Comparison of ENCODE assay signal across 1 cellular context in the genomic region with DNA sequence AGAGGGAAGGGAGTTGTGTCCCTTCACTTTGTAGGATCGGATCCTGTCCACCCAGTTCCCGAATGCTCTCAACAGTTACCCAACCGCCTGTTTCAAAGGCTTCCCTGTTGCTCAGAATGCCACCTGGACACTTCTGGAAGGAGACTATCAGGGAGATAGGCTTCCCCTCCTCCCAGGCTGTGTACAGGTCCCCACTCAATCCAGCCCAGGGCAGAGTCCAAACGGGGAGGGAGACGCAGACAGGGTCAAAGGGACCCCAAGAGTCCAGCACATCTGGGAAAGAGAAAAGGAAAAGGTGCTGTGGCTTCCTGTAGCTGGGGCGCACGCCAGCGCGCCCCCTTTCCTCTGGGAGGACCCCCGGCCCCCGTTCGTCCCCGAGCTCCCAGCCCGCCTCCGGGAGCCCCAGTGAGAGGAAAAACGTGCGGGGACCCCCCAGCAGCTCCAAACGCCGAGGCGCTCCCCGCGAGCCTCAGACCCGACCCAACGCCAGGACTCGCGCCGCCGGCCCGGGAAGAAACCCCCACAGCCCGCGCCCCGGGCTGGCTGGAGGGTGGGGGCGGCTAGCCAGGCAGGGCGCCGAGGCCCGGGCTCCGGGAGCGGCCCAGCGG.
TF ChIP-seq lines count a peak whose summit lies in the region.

No MANE protein-coding gene starts in this region.

TF ChIP-seq in K562, 482 proteins besides CTCF, POLR2A, EP300 and RAD21 (continued from another document and continues in another):
- TF ChIP-seq ATF1 (CRISPR knock-in tag; IDR thresholded peaks at IDR 0.05) (no peak), ATF1 (tag; IDR thresholded peaks at IDR 0.05) (no peak), CEBPG (CRISPR knock-in tag; IDR thresholded peaks at IDR 0.05) (no peak), CEBPG (tag; conservative IDR thresholded peaks at IDR 0.05 in 1 of 2, IDR thresholded peaks at IDR 0.05 in 1 of 2) (no peak), TOE1 (IDR thresholded peaks at IDR 0.05; ENCODE audit: borderline replicate concordance) (0 out of 2 replicates have a peak, but pooled peaks have one; percentile 31), TOE1 (CRISPR knock-in tag; IDR thresholded peaks at IDR 0.05; ENCODE audit: borderline replicate concordance, low read depth) (no peak), ZNF217 (CRISPR knock-in tag; IDR thresholded peaks at IDR 0.05) (no peak), ELF1 (tag; IDR thresholded peaks at IDR 0.05) (no peak), MAZ (CRISPR knock-in tag; conservative IDR thresholded peaks at IDR 0.05 in 1 of 2, IDR thresholded peaks at IDR 0.05 in 1 of 2) (peak in 1 of 2 experiments; percentile 33; a peak in 1 of 4 replicates), POLR2AphosphoS5 (IDR thresholded peaks at IDR 0.05; ENCODE audit: control insufficient read depth, insufficient read depth, low read depth, low read length) (no peak), GABPB2 (CRISPR knock-in tag; conservative IDR thresholded peaks at IDR 0.05) (no peak), NFXL1 (CRISPR knock-in tag; IDR thresholded peaks at IDR 0.05) (no peak), BRD4 (IDR thresholded peaks at IDR 0.05) (peak; percentile 75; the same call in 1 of the 2 replicates), MXI1 (IDR thresholded peaks at IDR 0.05; ENCODE audit: low read depth, low read length) (no peak), TBL1XR1 (IDR thresholded peaks at IDR 0.05; ENCODE audit: low read length in 2 of 2) (no peak), DIDO1 (tag; IDR thresholded peaks at IDR 0.05; ENCODE audit: low read depth) (no peak), RBM14 (IDR thresholded peaks at IDR 0.05; ENCODE audit: borderline replicate concordance, insufficient read depth, low read depth, low read length) (0 out of 2 replicates have a peak, but pooled peaks have one; percentile 85), ZNF583 (CRISPR knock-in tag; IDR thresholded peaks at IDR 0.05) (no peak), SRSF9 (IDR thresholded peaks at IDR 0.05; ENCODE audit: borderline replicate concordance, low read depth, low read length) (no peak), ZNF764 (CRISPR knock-in tag; IDR thresholded peaks at IDR 0.05; ENCODE audit: low read depth) (no peak), CHD2 (IDR thresholded peaks at IDR 0.05; ENCODE audit: low read depth, low read length) (no peak; the same call in 1 of the 2 replicates), ZNF12 (CRISPR knock-in tag; IDR thresholded peaks at IDR 0.05) (no peak), TAL1 (IDR thresholded peaks at IDR 0.05) (no peak), ZKSCAN1 (IDR thresholded peaks at IDR 0.05; ENCODE audit: low read depth, low read length) (no peak), FIP1L1 (IDR thresholded peaks at IDR 0.05; ENCODE audit: low read depth, low read length, poor library complexity, severe bottlenecking) (no peak), PTTG1 (tag; IDR thresholded peaks at IDR 0.05; ENCODE audit: low read depth) (no peak), BRCA1 (IDR thresholded peaks at IDR 0.05) (no peak), BRCA1 (CRISPR knock-in tag; IDR thresholded peaks at IDR 0.05) (no peak), NFIX (CRISPR knock-in tag; IDR thresholded peaks at IDR 0.05; ENCODE audit: low read depth) (no peak), SAP30 (IDR thresholded peaks at IDR 0.05; ENCODE audit: borderline replicate concordance, insufficient read depth, low read depth, low read length, poor library complexity, severe bottlenecking) (peak; percentile 75), TBP (optimal IDR thresholded peaks at IDR 0.05; ENCODE audit: low read depth, low read length) (peak; percentile 10), FOS (IDR thresholded peaks at IDR 0.05; ENCODE audit: extremely low read depth, insufficient read length) (no peak), ETV5 (CRISPR knock-in tag; IDR thresholded peaks at IDR 0.05; ENCODE audit: low read depth) (0 out of 2 replicates have a peak, but pooled peaks have one; percentile 9), CEBPB (tag; IDR thresholded peaks at IDR 0.05) (no peak), KAT7 (CRISPR knock-in tag; IDR thresholded peaks at IDR 0.05; ENCODE audit: borderline replicate concordance) (no peak), ZNF232 (CRISPR knock-in tag; IDR thresholded peaks at IDR 0.05) (no peak), KDM2B (CRISPR knock-in tag; IDR thresholded peaks at IDR 0.05) (no peak), PHF21A (IDR thresholded peaks at IDR 0.05; ENCODE audit: borderline replicate concordance, low read depth) (no peak), MAFK (IDR thresholded peaks at IDR 0.05; ENCODE audit: low read length) (no peak), U2AF1 (optimal IDR thresholded peaks at IDR 0.05; ENCODE audit: low read depth, low read length) (no peak), EP400 (IDR thresholded peaks at IDR 0.05) (peak; percentile 43; the same call in 1 of the 2 replicates)
- TF ChIP-seq, protein P1, sequence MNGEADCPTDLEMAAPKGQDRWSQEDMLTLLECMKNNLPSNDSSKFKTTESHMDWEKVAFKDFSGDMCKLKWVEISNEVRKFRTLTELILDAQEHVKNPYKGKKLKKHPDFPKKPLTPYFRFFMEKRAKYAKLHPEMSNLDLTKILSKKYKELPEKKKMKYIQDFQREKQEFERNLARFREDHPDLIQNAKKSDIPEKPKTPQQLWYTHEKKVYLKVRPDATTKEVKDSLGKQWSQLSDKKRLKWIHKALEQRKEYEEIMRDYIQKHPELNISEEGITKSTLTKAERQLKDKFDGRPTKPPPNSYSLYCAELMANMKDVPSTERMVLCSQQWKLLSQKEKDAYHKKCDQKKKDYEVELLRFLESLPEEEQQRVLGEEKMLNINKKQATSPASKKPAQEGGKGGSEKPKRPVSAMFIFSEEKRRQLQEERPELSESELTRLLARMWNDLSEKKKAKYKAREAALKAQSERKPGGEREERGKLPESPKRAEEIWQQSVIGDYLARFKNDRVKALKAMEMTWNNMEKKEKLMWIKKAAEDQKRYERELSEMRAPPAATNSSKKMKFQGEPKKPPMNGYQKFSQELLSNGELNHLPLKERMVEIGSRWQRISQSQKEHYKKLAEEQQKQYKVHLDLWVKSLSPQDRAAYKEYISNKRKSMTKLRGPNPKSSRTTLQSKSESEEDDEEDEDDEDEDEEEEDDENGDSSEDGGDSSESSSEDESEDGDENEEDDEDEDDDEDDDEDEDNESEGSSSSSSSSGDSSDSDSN (IDR thresholded peaks at IDR 0.05; ENCODE audit: borderline replicate concordance in 1 of 2, low read depth in 2 of 2, low read length in 2 of 2), result 0 out of 4 replicates have a peak, but pooled peaks of 1 of the 2 experiments have one; percentile 21
- TF ChIP-seq, protein P2, sequence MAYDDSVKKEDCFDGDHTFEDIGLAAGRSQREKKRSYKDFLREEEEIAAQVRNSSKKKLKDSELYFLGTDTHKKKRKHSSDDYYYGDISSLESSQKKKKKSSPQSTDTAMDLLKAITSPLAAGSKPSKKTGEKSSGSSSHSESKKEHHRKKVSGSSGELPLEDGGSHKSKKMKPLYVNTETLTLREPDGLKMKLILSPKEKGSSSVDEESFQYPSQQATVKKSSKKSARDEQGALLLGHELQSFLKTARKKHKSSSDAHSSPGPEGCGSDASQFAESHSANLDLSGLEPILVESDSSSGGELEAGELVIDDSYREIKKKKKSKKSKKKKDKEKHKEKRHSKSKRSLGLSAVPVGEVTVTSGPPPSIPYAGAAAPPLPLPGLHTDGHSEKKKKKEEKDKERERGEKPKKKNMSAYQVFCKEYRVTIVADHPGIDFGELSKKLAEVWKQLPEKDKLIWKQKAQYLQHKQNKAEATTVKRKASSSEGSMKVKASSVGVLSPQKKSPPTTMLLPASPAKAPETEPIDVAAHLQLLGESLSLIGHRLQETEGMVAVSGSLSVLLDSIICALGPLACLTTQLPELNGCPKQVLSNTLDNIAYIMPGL (CRISPR knock-in tag; IDR thresholded peaks at IDR 0.05), result no peak
- TF ChIP-seq, protein P3, sequence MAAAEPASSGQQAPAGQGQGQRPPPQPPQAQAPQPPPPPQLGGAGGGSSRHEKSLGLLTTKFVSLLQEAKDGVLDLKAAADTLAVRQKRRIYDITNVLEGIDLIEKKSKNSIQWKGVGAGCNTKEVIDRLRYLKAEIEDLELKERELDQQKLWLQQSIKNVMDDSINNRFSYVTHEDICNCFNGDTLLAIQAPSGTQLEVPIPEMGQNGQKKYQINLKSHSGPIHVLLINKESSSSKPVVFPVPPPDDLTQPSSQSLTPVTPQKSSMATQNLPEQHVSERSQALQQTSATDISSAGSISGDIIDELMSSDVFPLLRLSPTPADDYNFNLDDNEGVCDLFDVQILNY (CRISPR knock-in tag; IDR thresholded peaks at IDR 0.05), result no peak
- TF ChIP-seq, protein P4, sequence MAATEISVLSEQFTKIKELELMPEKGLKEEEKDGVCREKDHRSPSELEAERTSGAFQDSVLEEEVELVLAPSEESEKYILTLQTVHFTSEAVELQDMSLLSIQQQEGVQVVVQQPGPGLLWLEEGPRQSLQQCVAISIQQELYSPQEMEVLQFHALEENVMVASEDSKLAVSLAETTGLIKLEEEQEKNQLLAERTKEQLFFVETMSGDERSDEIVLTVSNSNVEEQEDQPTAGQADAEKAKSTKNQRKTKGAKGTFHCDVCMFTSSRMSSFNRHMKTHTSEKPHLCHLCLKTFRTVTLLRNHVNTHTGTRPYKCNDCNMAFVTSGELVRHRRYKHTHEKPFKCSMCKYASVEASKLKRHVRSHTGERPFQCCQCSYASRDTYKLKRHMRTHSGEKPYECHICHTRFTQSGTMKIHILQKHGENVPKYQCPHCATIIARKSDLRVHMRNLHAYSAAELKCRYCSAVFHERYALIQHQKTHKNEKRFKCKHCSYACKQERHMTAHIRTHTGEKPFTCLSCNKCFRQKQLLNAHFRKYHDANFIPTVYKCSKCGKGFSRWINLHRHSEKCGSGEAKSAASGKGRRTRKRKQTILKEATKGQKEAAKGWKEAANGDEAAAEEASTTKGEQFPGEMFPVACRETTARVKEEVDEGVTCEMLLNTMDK (IDR thresholded peaks at IDR 0.05; ENCODE audit: borderline replicate concordance, insufficient read depth, low read depth, low read length, poor library complexity, severe bottlenecking), result peak; percentile 25
- TF ChIP-seq, protein P5, sequence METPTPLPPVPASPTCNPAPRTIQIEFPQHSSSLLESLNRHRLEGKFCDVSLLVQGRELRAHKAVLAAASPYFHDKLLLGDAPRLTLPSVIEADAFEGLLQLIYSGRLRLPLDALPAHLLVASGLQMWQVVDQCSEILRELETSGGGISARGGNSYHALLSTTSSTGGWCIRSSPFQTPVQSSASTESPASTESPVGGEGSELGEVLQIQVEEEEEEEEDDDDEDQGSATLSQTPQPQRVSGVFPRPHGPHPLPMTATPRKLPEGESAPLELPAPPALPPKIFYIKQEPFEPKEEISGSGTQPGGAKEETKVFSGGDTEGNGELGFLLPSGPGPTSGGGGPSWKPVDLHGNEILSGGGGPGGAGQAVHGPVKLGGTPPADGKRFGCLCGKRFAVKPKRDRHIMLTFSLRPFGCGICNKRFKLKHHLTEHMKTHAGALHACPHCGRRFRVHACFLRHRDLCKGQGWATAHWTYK (CRISPR knock-in tag; IDR thresholded peaks at IDR 0.05), result no peak
- TF ChIP-seq, protein P6, sequence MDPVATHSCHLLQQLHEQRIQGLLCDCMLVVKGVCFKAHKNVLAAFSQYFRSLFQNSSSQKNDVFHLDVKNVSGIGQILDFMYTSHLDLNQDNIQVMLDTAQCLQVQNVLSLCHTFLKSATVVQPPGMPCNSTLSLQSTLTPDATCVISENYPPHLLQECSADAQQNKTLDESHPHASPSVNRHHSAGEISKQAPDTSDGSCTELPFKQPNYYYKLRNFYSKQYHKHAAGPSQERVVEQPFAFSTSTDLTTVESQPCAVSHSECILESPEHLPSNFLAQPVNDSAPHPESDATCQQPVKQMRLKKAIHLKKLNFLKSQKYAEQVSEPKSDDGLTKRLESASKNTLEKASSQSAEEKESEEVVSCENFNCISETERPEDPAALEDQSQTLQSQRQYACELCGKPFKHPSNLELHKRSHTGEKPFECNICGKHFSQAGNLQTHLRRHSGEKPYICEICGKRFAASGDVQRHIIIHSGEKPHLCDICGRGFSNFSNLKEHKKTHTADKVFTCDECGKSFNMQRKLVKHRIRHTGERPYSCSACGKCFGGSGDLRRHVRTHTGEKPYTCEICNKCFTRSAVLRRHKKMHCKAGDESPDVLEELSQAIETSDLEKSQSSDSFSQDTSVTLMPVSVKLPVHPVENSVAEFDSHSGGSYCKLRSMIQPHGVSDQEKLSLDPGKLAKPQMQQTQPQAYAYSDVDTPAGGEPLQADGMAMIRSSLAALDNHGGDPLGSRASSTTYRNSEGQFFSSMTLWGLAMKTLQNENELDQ (CRISPR knock-in tag; IDR thresholded peaks at IDR 0.05; ENCODE audit: borderline replicate concordance), result no peak
- TF ChIP-seq, protein P7, sequence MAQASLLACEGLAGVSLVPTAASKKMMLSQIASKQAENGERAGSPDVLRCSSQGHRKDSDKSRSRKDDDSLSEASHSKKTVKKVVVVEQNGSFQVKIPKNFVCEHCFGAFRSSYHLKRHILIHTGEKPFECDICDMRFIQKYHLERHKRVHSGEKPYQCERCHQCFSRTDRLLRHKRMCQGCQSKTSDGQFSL (CRISPR knock-in tag; IDR thresholded peaks at IDR 0.05), result no peak
- TF ChIP-seq, protein P7 (tag; IDR thresholded peaks at IDR 0.05), result no peak
- TF ChIP-seq, protein P8, sequence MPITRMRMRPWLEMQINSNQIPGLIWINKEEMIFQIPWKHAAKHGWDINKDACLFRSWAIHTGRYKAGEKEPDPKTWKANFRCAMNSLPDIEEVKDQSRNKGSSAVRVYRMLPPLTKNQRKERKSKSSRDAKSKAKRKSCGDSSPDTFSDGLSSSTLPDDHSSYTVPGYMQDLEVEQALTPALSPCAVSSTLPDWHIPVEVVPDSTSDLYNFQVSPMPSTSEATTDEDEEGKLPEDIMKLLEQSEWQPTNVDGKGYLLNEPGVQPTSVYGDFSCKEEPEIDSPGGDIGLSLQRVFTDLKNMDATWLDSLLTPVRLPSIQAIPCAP (CRISPR knock-in tag; IDR thresholded peaks at IDR 0.05; ENCODE audit: borderline replicate concordance), result no peak
- TF ChIP-seq, protein P9, sequence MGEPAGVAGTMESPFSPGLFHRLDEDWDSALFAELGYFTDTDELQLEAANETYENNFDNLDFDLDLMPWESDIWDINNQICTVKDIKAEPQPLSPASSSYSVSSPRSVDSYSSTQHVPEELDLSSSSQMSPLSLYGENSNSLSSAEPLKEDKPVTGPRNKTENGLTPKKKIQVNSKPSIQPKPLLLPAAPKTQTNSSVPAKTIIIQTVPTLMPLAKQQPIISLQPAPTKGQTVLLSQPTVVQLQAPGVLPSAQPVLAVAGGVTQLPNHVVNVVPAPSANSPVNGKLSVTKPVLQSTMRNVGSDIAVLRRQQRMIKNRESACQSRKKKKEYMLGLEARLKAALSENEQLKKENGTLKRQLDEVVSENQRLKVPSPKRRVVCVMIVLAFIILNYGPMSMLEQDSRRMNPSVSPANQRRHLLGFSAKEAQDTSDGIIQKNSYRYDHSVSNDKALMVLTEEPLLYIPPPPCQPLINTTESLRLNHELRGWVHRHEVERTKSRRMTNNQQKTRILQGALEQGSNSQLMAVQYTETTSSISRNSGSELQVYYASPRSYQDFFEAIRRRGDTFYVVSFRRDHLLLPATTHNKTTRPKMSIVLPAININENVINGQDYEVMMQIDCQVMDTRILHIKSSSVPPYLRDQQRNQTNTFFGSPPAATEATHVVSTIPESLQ (CRISPR knock-in tag; IDR thresholded peaks at IDR 0.05), result 0 out of 2 replicates have a peak, but pooled peaks have one; percentile 26
- TF ChIP-seq, protein P10, sequence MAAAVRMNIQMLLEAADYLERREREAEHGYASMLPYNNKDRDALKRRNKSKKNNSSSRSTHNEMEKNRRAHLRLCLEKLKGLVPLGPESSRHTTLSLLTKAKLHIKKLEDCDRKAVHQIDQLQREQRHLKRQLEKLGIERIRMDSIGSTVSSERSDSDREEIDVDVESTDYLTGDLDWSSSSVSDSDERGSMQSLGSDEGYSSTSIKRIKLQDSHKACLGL (CRISPR knock-in tag; IDR thresholded peaks at IDR 0.05; ENCODE audit: borderline replicate concordance, poor library complexity, severe bottlenecking), result no peak
